ENCODE assay signal across 8 cellular contexts in the genomic region with DNA sequence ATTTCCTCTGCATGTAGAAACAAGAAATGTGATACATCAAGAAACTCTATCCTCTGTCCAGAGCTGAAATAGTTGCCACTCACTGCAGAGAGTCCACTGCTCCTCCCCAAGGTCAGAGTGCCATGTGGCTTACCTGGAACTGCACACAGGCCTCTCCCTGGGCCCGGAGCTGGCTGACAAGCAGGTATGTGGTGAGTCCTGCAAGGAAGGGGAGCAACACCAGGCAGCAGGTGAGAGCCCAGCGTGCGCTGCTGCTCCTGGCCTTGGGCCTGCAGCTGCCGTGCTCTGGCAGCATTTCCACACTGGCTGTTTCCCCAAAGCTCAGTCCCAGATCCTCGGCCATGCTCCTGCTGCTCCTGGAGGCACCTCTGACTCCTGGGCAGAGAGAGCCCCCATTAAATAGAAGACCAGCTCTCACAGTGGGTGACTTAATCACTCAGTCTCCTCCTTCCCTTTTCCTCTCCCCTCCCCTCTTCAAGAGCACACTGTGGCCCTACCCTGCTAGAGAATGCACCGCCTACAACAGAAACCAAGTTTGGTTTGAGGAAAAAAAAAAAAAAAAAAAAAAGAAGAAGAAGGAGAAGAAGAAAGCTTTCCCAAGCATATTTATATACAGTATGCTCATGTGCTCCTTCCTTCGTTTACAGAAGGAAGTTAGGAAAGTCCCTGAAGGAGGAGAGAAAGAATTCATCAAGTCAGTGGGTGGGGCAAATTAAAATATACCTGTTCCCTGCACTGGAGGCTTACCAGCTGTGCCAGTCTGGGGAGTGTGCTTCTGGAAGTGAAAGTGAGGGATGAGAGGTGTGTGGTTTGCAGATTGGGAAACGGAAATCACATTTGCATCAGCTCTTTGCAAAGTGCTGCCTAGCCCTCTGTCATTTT. TPM values are rescaled to one million over a fixed set of nuclear protein-coding genes. Genes with fewer than 3 reads are reported as not detected.
DNase-seq lines count a peak whose midpoint lies in the region; ATAC-seq and TF ChIP-seq lines count a peak whose summit lies in the region.

A gene (minus strand): TSS at position 370 of the 882 bp plus-strand sequence. CDS start 27 bp downstream, at position 343.

- H3K4me3 ChIP-seq in Panc1 (ENCODE audit: low read depth in 2 of 2, low read length in 2 of 2) (no peak within 1 kb of the TSS), epithelial cell of proximal tubule (ENCODE audit: low read depth, low read length) (peak within 1 kb of the TSS; percentile 34), neuronal stem cell (ENCODE audit: low read length in 2 of 2) (no peak within 1 kb of the TSS), foreskin fibroblast (ENCODE audit: low read depth in 1 of 2, low read length in 2 of 2) (no peak within 1 kb of the TSS)

- H4K8ac ChIP-seq in neuronal stem cell (ENCODE audit: low read depth, low read length): no peak within 1 kb of the TSS

- H2AFZ ChIP-seq in neuronal stem cell (ENCODE audit: low read length): no peak within 1 kb of the TSS

- no TSS peak for BruUV-seq in Panc1 (replicated peaks; lab: Mats Ljungman, UMichigan)

- intact Hi-C loops in Panc1 (cut with micrococcal nuclease; ENCODE audit: unreplicated experiment): no loop called here

- no peak within 1 kb of the TSS for H3K27ac ChIP-seq in Panc1 (ENCODE audit: low read length)
- no peak within 1 kb of the TSS for H3K27ac ChIP-seq in neuronal stem cell (replicated peaks; ENCODE audit: low read length)

- no peak within 1 kb of the TSS for H3K14ac ChIP-seq in neuronal stem cell (ENCODE audit: low read length)

- no peak within 1 kb of the TSS for H2BK120ac ChIP-seq in neuronal stem cell (ENCODE audit: low read depth, low read length)

- no peak within 1 kb of the TSS for H3K4ac ChIP-seq in neuronal stem cell (ENCODE audit: low read length)

- H3K18ac ChIP-seq in neuronal stem cell (ENCODE audit: low read length): peak within 1 kb of the TSS; percentile 3

- H3K27me3 ChIP-seq in Panc1 (ENCODE audit: control insufficient read depth, insufficient read depth, low read length): no peaks in the 10 kb centered on the region
- H3K27me3 ChIP-seq in neuronal stem cell (ENCODE audit: control insufficient read depth in 3 of 3, insufficient read depth in 3 of 3, low read depth in 1 of 3, low read length in 3 of 3): peaks cover 0 to 11% (median 0%) of the 10 kb centered on the region in 3 experiments

- no peak within 1 kb of the TSS for H4K91ac ChIP-seq in neuronal stem cell (ENCODE audit: low read depth, low read length, poor library complexity)

- no peak within 1 kb of the TSS for H2BK5ac ChIP-seq in neuronal stem cell (ENCODE audit: low read length)

- ATAC-seq in GM19395 (IDR thresholded peaks at IDR 0.05; ENCODE audit: unreplicated experiment) (peak; percentile 98), HG03432 (IDR thresholded peaks at IDR 0.05; ENCODE audit: unreplicated experiment) (peak; percentile 94), Panc1 (peak; percentile 56; the same call in 1 of the 2 replicates)

- in situ Hi-C loops in Panc1 (cut with HindIII; ENCODE audit: low pct_unique_long_range_greater_than_20kb, low sequenced_read_pairs): no loop called here

- H3K9ac ChIP-seq in neuronal stem cell (ENCODE audit: low read depth, low read length, poor library complexity): no peak within 1 kb of the TSS

- WGBS in neuronal stem cell (ENCODE audit: extremely low coverage in 2 of 2, insufficient read length in 2 of 2, insufficient replicate concordance in 1 of 2), 2 donors: no CpG with 5 or more reads among the region's 8 CpGs

- H3K4me2 ChIP-seq in neuronal stem cell (ENCODE audit: insufficient read depth, low read length, poor library complexity, severe bottlenecking): no peak within 1 kb of the TSS

- H2AK5ac ChIP-seq in neuronal stem cell (ENCODE audit: low read depth, low read length): no peak within 1 kb of the TSS

- H3K4me1 ChIP-seq in Panc1 (ENCODE audit: control insufficient read depth, insufficient read depth, low read length) (no peaks in the 10 kb centered on the region), neuronal stem cell (ENCODE audit: control insufficient read depth in 2 of 2, insufficient read depth in 1 of 2, low read depth in 1 of 2, low read length in 2 of 2) (peaks cover 0 to 12% of the 10 kb centered on the region in 2 donors)

- H3K79me1 ChIP-seq in neuronal stem cell (ENCODE audit: low read depth, low read length): no peaks in the 10 kb centered on the region

- no peak within 1 kb of the TSS for H2BK12ac ChIP-seq in neuronal stem cell (ENCODE audit: low read length)

- TF ChIP-seq CTCF in Panc1 (IDR thresholded peaks at IDR 0.05) (no peak), epithelial cell of proximal tubule (conservative IDR thresholded peaks at IDR 0.05; ENCODE audit: low read depth, low read length) (no peak), foreskin fibroblast (IDR thresholded peaks at IDR 0.05; ENCODE audit: low read depth, low read length) (no peak)

- no peak within 1 kb of the TSS for H3K23ac ChIP-seq in neuronal stem cell (ENCODE audit: low read depth, low read length, poor library complexity)

- DNase-seq in DMS 273 (lab: John Stamatoyannopoulos, UW; ENCODE audit: unreplicated experiment): peak; percentile 59
- DNase-seq in Panc1 (ENCODE audit: low read depth, low spot score): no peak
- DNase-seq in epithelial cell of proximal tubule (ENCODE audit: low read depth): no peak
- no peak for DNase-seq in neuronal stem cell (ENCODE audit: low spot score)
- no peak for DNase-seq in foreskin fibroblast
- no peak for DNase-seq in anterior cingulate cortex (lab: John Stamatoyannopoulos, UW)

- no peak within 1 kb of the TSS for H2BK15ac ChIP-seq in neuronal stem cell (ENCODE audit: low read length)

- H3K9me3 ChIP-seq in Panc1 (ENCODE audit: control insufficient read depth, insufficient read depth, low read depth, low read length): no peaks in the 10 kb centered on the region
- no peaks in the 10 kb centered on the region for H3K9me3 ChIP-seq in neuronal stem cell (replicated peaks in 1 of 2; ENCODE audit: control insufficient read depth in 2 of 2, insufficient read depth in 1 of 2, low read depth in 1 of 2, low read length in 2 of 2)

- POLR2A ChIA-PET in Panc1 (lab: Charles Lee): no interaction called here

- CTCF ChIA-PET in Panc1 (lab: Charles Lee): no interaction called here

- H3K36me3 ChIP-seq in Panc1 (ENCODE audit: control insufficient read depth, insufficient read depth, low read length) (no peaks in the 10 kb centered on the region), neuronal stem cell (replicated peaks in 1 of 2; ENCODE audit: control insufficient read depth in 2 of 2, insufficient read depth in 2 of 2, low read length in 2 of 2) (no peaks in the 10 kb centered on the region)

RNA-seq across cellular contexts. Expression of the gene that starts here (rescaled TPM):
- total RNA-seq in Panc1 (2021; ENCODE audit: unreplicated experiment): 0.03 TPM
- not detected for polyA plus RNA-seq in Panc1 (2012; ENCODE audit: insufficient read length)
- total RNA-seq in epithelial cell of proximal tubule: 0.81 and 0.87 TPM in 2 replicates
- 0.45 TPM for polyA plus RNA-seq in neuronal stem cell (2013, experiment 1 of 2)
- polyA plus RNA-seq in neuronal stem cell (2013, experiment 2 of 2): 0.43 TPM

Comparison
In these comparisons a context has a peak if more than half of its experiments do, and no peak if none do; other contexts are left out.
1. Peak in ATAC-seq in Panc1; RNA of the gene not detected or under 1 TPM.